In genomic region chr5:56818409-56819026, GRCh38 we compare ENCODE assay signal across 8 cellular contexts. TPM values are rescaled to one million over a fixed set of nuclear protein-coding genes. Genes with fewer than 3 reads are reported as not detected.
A peak's percentile ranks its signal among the peaks of the same experiment; 100 is the strongest.
DNase-seq lines count a peak whose midpoint lies in the region; ATAC-seq, FAIRE-seq and TF ChIP-seq lines count a peak whose summit lies in the region.

No MANE protein-coding gene starts in this region.

- H3K27me3 ChIP-seq in adipocyte (replicated peaks; ENCODE audit: control insufficient read depth, insufficient read depth, low read length): no peaks in the 10 kb centered on the region
- no peaks in the 10 kb centered on the region for H3K27me3 ChIP-seq in liver (ENCODE audit: control insufficient read depth in 4 of 4, insufficient read depth in 4 of 4, low read length in 3 of 4)

- H3K27ac ChIP-seq in liver (ENCODE audit: low read depth in 1 of 2, low read length in 2 of 2): no peak overlapping the region

- H3K36me3 ChIP-seq in adipocyte (ENCODE audit: control insufficient read depth, insufficient read depth, low read length, severe bottlenecking): no peaks in the 10 kb centered on the region
- no peaks in the 10 kb centered on the region for H3K36me3 ChIP-seq in liver (ENCODE audit: control insufficient read depth in 4 of 4, insufficient read depth in 3 of 4, low read depth in 1 of 4, low read length in 3 of 4)

- peak in 1 of 2 donors; percentile 43 for TF ChIP-seq RAD21 in liver (IDR thresholded peaks at IDR 0.05)

- DNase-seq in AG08395 (ENCODE audit: low spot score): peak; percentile 4
- DNase-seq in GM19239 (ENCODE audit: insufficient read length, low spot score): no peak
- DNase-seq in adipocyte (ENCODE audit: low read depth): peak; percentile 58
- DNase-seq in putamen (ENCODE audit: low spot score): no peak
- DNase-seq in NCI-H510A (lab: John Stamatoyannopoulos, UW): no peak

- peaks cover 16% of the 10 kb centered on the region for H3K4me1 ChIP-seq in adipocyte (ENCODE audit: control insufficient read depth, insufficient read depth, low read length)
- peaks cover 2 to 22% (median 10%) of the 10 kb centered on the region in 4 donors for H3K4me1 ChIP-seq in liver (ENCODE audit: control insufficient read depth in 4 of 4, insufficient read depth in 4 of 4, low read length in 3 of 4)

- H3K4me3 ChIP-seq in adipocyte (ENCODE audit: low read length): peak overlapping the region; percentile 60
- no peak overlapping the region for H3K4me3 ChIP-seq in liver (ENCODE audit: low read depth in 1 of 3, low read length in 3 of 3)

- peak; percentile 52 for FAIRE-seq in GM19239 (lab: Jason Lieb, UNC)

- no peaks in the 10 kb centered on the region for H3K9me3 ChIP-seq in adipocyte (ENCODE audit: control insufficient read depth, low read length)
- no peaks in the 10 kb centered on the region for H3K9me3 ChIP-seq in liver (ENCODE audit: control insufficient read depth in 4 of 4, low read length in 3 of 4)

- no peak for ATAC-seq in GM21619 (IDR thresholded peaks at IDR 0.05; ENCODE audit: unreplicated experiment)
- no peak for ATAC-seq in HG02840 (IDR thresholded peaks at IDR 0.05; ENCODE audit: low FRiP score, unreplicated experiment)

- peak; percentile 8 for TF ChIP-seq CTCF in liver (IDR thresholded peaks at IDR 0.05; ENCODE audit: low read depth, low read length, missing input control)

- H3K9ac ChIP-seq in adipocyte (ENCODE audit: low read length): peak overlapping the region; percentile 45
- H3K9ac ChIP-seq in liver (ENCODE audit: low read depth in 1 of 2, low read length in 2 of 2): peak overlapping the region; percentile 12 to 94

- 53% methylated on average over 3 of the region's 3 CpGs for WGBS in liver

TF ChIP-seq in liver, 16 proteins besides CTCF, POLR2A, EP300 and RAD21:
- TF ChIP-seq MAX (IDR thresholded peaks at IDR 0.05) (no peak), GABPA (IDR thresholded peaks at IDR 0.05 in 1 of 2, conservative IDR thresholded peaks at IDR 0.05 in 1 of 2) (no peak), ZBTB33 (IDR thresholded peaks at IDR 0.05) (no peak), SP1 (IDR thresholded peaks at IDR 0.05) (no peak), JUND (IDR thresholded peaks at IDR 0.05) (no peak), TAF1 (conservative IDR thresholded peaks at IDR 0.05) (no peak), NR2F2 (IDR thresholded peaks at IDR 0.05) (no peak), ATF3 (IDR thresholded peaks at IDR 0.05) (no peak), HNF4A (conservative IDR thresholded peaks at IDR 0.05) (no peak), HNF4G (IDR thresholded peaks at IDR 0.05) (no peak), EGR1 (IDR thresholded peaks at IDR 0.05; ENCODE audit: low read depth in 2 of 2) (no peak), FOXA2 (IDR thresholded peaks at IDR 0.05) (no peak), REST (IDR thresholded peaks at IDR 0.05) (no peak), YY1 (IDR thresholded peaks at IDR 0.05) (no peak), FOXA1 (IDR thresholded peaks at IDR 0.05) (no peak), RXRA (IDR thresholded peaks at IDR 0.05) (no peak)

RNA-seq across cellular contexts. Expression of gene MAP3K1, which starts 3.2 kb away (rescaled TPM):
- total RNA-seq in liver: 10 to 100 TPM; 10.1 to 15.4 TPM
- polyA plus RNA-seq in liver: 1 to 10 TPM; 2.4 to 3.3 TPM

Comparison
In these comparisons a context has a peak if more than half of its experiments do, and no peak if none do; other contexts are left out.
1. DNase-seq: peak in AG08395 (single experiment) and adipocyte (single experiment); none in GM19239 (single experiment), putamen (single experiment) and NCI-H510A (single experiment).